In genomic region chr7:80540841-80541240, GRCh38 we compare ENCODE assay signal across 22 cellular contexts.
A peak's percentile ranks its signal among the peaks of the same experiment; 100 is the strongest.
DNase-seq lines count a peak whose midpoint lies in the region.
"Had no signal": no experiment of that assay in that cellular context is flagged by ENCODE, and none has a peak within 500 bp of the region (broad histone marks: within the 10 kb centered on the region; RNA-seq: fewer than 3 reads in every experiment).

No MANE protein-coding gene starts in this region.

- DNase-seq in COLO829 (ENCODE audit: low spot score) = peak; percentile 13
- no peak for DNase-seq in adipocyte (ENCODE audit: low read depth)
- DNase-seq in foreskin melanocyte = peak; percentile 58
- no peak for DNase-seq in HK-2 (ENCODE audit: unreplicated experiment)
- no peak for DNase-seq in DMS53 treated with DMSO at 0.1 percent for 48 hours (lab: John Stamatoyannopoulos, UW; ENCODE audit: unreplicated experiment)
- no peak for DNase-seq in NCI-H526 (lab: John Stamatoyannopoulos, UW)
- DNase-seq: 8988T; ACHN; AML-193; BE2C; Calu3; CD4-positive, alpha-beta T cell; CD8-positive, alpha-beta memory T cell; COR-L47; DMS53; DND-41; GM23248; H7; HCEC 1CT had no signal

- H3K9ac ChIP-seq in adipocyte (ENCODE audit: low read length) (peak overlapping the region; percentile 13), subcutaneous abdominal adipose tissue (ENCODE audit: low read length in 5 of 5) (no peak overlapping the region)
- H3K9ac ChIP-seq: BLaER1 treated with 17β-estradiol and CSF1 and Interleukin-3, amounts not matched to agents 10 nM and 100 nM; GM23248 had no signal

- H3K36me3 ChIP-seq in adipocyte (ENCODE audit: control insufficient read depth, insufficient read depth, low read length, severe bottlenecking) = no peaks in the 10 kb centered on the region
- no peaks in the 10 kb centered on the region for H3K36me3 ChIP-seq in subcutaneous abdominal adipose tissue (ENCODE audit: control insufficient read depth in 5 of 5, insufficient read depth in 5 of 5, low read length in 5 of 5)
- H3K36me3 ChIP-seq: BE2C; BLaER1 treated with 17β-estradiol and CSF1 and Interleukin-3, amounts not matched to agents 10 nM and 100 nM had no signal

- H3K4me3 ChIP-seq in adipocyte (ENCODE audit: low read length) (no peak overlapping the region), subcutaneous abdominal adipose tissue (ENCODE audit: low read depth in 1 of 5, low read length in 5 of 5) (no peak overlapping the region)
- H3K4me3 ChIP-seq: A549; BLaER1 treated with 17β-estradiol and CSF1 and Interleukin-3, amounts not matched to agents 10 nM and 100 nM; GM23248 had no signal

- no peaks in the 10 kb centered on the region for H3K27me3 ChIP-seq in adipocyte (replicated peaks; ENCODE audit: control insufficient read depth, insufficient read depth, low read length)
- no peaks in the 10 kb centered on the region for H3K27me3 ChIP-seq in subcutaneous abdominal adipose tissue (ENCODE audit: control insufficient read depth in 5 of 5, insufficient read depth in 4 of 5, low read length in 5 of 5)
- H3K27me3 ChIP-seq: BE2C; BLaER1 treated with 17β-estradiol and CSF1 and Interleukin-3, amounts not matched to agents 10 nM and 100 nM had no signal

- H3K27ac ChIP-seq in subcutaneous abdominal adipose tissue (ENCODE audit: low read depth, low read length) = peak overlapping the region; percentile 95
- H3K27ac ChIP-seq: A549; BLaER1 treated with 17β-estradiol and CSF1 and Interleukin-3, amounts not matched to agents 10 nM and 100 nM; GM23248 had no signal

- peaks cover 43% of the 10 kb centered on the region for H3K4me1 ChIP-seq in adipocyte (ENCODE audit: control insufficient read depth, insufficient read depth, low read length)
- peaks cover 0 to 29% (median 25%) of the 10 kb centered on the region in 5 donors for H3K4me1 ChIP-seq in subcutaneous abdominal adipose tissue (ENCODE audit: control insufficient read depth in 5 of 5, insufficient read depth in 5 of 5, low read length in 5 of 5)
- H3K4me1 ChIP-seq: BE2C had no signal

- H3K9me3 ChIP-seq in adipocyte (ENCODE audit: control insufficient read depth, low read length) (peaks cover 23% of the 10 kb centered on the region), subcutaneous abdominal adipose tissue (ENCODE audit: control insufficient read depth in 5 of 5, low read length in 5 of 5) (peaks cover 0 to 14% (median 7%) of the 10 kb centered on the region in 5 donors)
- H3K9me3 ChIP-seq: BE2C had no signal

Comparison
In these comparisons a context has a peak if more than half of its experiments do, and no peak if none do; other contexts are left out.
1. DNase-seq: peak in COLO829 (single experiment) and foreskin melanocyte (single experiment); none in adipocyte (single experiment), HK-2 (single experiment), DMS53 treated with DMSO at 0.1 percent for 48 hours (single experiment) and NCI-H526 (0 of 2).